Comparison of ENCODE assay signal across 24 cellular contexts in genomic region chr16:56029026-56029425, GRCh38.
"Had no signal": no experiment of that assay in that cellular context is flagged by ENCODE, and none has a peak within 500 bp of the region (broad histone marks: within the 10 kb centered on the region; RNA-seq: fewer than 3 reads in every experiment).

No MANE protein-coding gene starts in this region.

- H3K4me1 ChIP-seq: right atrium auricular region, tibial artery had no signal

- ATAC-seq: activated CD8-positive, alpha-beta memory T cell treated with anti-CD3 and anti-CD28 coated beads, Interleukin-2, amount 10 ng/mL, durations not matched to agents 7 days and 5 days; activated T-helper 17 cell treated with anti-CD3 and anti-CD28 coated beads, Interleukin-2, amount 50 U/mL, for 72 hours; effector memory CD8-positive, alpha-beta T cell; left cardiac atrium; natural killer cell; stimulated activated naive CD8-positive, alpha-beta T cell treated with anti-CD3 and anti-CD28 coated beads, Interleukin-15, Interleukin-2, amounts not matched to agents 100 U/mL and 50 U/mL, for 24 hours had no signal

- DNase-seq: activated B cell treated with CpG ODN at 0.5 μM for 24 hours; activated CD4-positive, alpha-beta memory T cell treated with anti-CD3 and anti-CD28 coated beads, Interleukin-2, amount 10 ng/mL, durations not matched to agents 7 days and 5 days; activated CD4-positive, alpha-beta T cell treated with anti-CD3 and anti-CD28 coated beads for 48 hours; activated CD8-positive, alpha-beta memory T cell treated with anti-CD3 and anti-CD28 coated beads, Interleukin-2, amount 10 ng/mL, durations not matched to agents 7 days and 5 days; activated naive CD4-positive, alpha-beta T cell; activated naive CD8-positive, alpha-beta T cell treated with anti-CD3 and anti-CD28 coated beads for 36 hours; amniotic stem cell; dermis blood vessel endothelial cell; effector memory CD8-positive, alpha-beta T cell; foreskin fibroblast; left cardiac atrium; mesenchymal stem cell; natural killer cell; nucleus accumbens; posterior cingulate gyrus; stimulated activated naive CD8-positive, alpha-beta T cell treated with anti-CD3 and anti-CD28 coated beads, Interleukin-15, Interleukin-2, amounts not matched to agents 100 U/mL and 50 U/mL, for 24 hours; substantia nigra; tibial artery had no signal

- H3K27ac ChIP-seq: cardiac muscle cell, epithelial cell of prostate, right atrium auricular region, skin epidermis, tibial artery had no signal

- H3K36me3 ChIP-seq: cardiac muscle cell, right atrium auricular region, tibial artery had no signal

- H3K27ac Mint-ChIP-seq: activated B cell treated with CpG ODN at 0.5 μM for 24 hours; activated CD4-positive, alpha-beta memory T cell treated with anti-CD3 and anti-CD28 coated beads, Interleukin-2, amount 10 ng/mL, durations not matched to agents 7 days and 5 days; activated CD8-positive, alpha-beta memory T cell treated with anti-CD3 and anti-CD28 coated beads, Interleukin-2, amount 10 ng/mL, durations not matched to agents 7 days and 5 days; activated naive CD8-positive, alpha-beta T cell treated with anti-CD3 and anti-CD28 coated beads for 36 hours; activated T-helper 17 cell treated with anti-CD3 and anti-CD28 coated beads, Interleukin-2, amount 50 U/mL, for 72 hours; effector memory CD8-positive, alpha-beta T cell; natural killer cell; T-helper 2 cell treated with Interferon-gamma antibody and Interleukin-4, amounts not matched to agents 5 μg/mL and 100 μg/mL, for 36 hours had no signal

- H3K9me3 ChIP-seq: right atrium auricular region, tibial artery had no signal

- H3K4me1 Mint-ChIP-seq: activated B cell treated with CpG ODN at 0.5 μM for 24 hours; activated CD4-positive, alpha-beta memory T cell treated with anti-CD3 and anti-CD28 coated beads, Interleukin-2, amount 10 ng/mL, durations not matched to agents 7 days and 5 days; activated CD8-positive, alpha-beta memory T cell treated with anti-CD3 and anti-CD28 coated beads, Interleukin-2, amount 10 ng/mL, durations not matched to agents 7 days and 5 days; activated naive CD8-positive, alpha-beta T cell treated with anti-CD3 and anti-CD28 coated beads for 36 hours; activated T-helper 17 cell treated with anti-CD3 and anti-CD28 coated beads, Interleukin-2, amount 50 U/mL, for 72 hours; natural killer cell had no signal

- H3K36me3 Mint-ChIP-seq: activated CD8-positive, alpha-beta memory T cell treated with anti-CD3 and anti-CD28 coated beads, Interleukin-2, amount 10 ng/mL, durations not matched to agents 7 days and 5 days; activated naive CD8-positive, alpha-beta T cell treated with anti-CD3 and anti-CD28 coated beads for 36 hours; natural killer cell had no signal

- H3K4me3 ChIP-seq: cardiac muscle cell, right atrium auricular region, skin epidermis, tibial artery had no signal

- H3K27me3 ChIP-seq: cardiac muscle cell, right atrium auricular region had no signal

- H3K9me3 Mint-ChIP-seq: activated B cell treated with CpG ODN at 0.5 μM for 24 hours; activated CD4-positive, alpha-beta memory T cell treated with anti-CD3 and anti-CD28 coated beads, Interleukin-2, amount 10 ng/mL, durations not matched to agents 7 days and 5 days; activated naive CD8-positive, alpha-beta T cell treated with anti-CD3 and anti-CD28 coated beads for 36 hours; activated T-helper 17 cell treated with anti-CD3 and anti-CD28 coated beads, Interleukin-2, amount 50 U/mL, for 72 hours; effector memory CD8-positive, alpha-beta T cell; natural killer cell; T-helper 2 cell treated with Interferon-gamma antibody and Interleukin-4, amounts not matched to agents 5 μg/mL and 100 μg/mL, for 36 hours had no signal

- H3K4me3 Mint-ChIP-seq: activated B cell treated with CpG ODN at 0.5 μM for 24 hours; activated CD4-positive, alpha-beta memory T cell treated with anti-CD3 and anti-CD28 coated beads, Interleukin-2, amount 10 ng/mL, durations not matched to agents 7 days and 5 days; activated CD8-positive, alpha-beta memory T cell treated with anti-CD3 and anti-CD28 coated beads, Interleukin-2, amount 10 ng/mL, durations not matched to agents 7 days and 5 days; activated naive CD8-positive, alpha-beta T cell treated with anti-CD3 and anti-CD28 coated beads for 36 hours; activated T-helper 17 cell treated with anti-CD3 and anti-CD28 coated beads, Interleukin-2, amount 50 U/mL, for 72 hours; effector memory CD8-positive, alpha-beta T cell; natural killer cell; T-helper 2 cell treated with Interferon-gamma antibody and Interleukin-4, amounts not matched to agents 5 μg/mL and 100 μg/mL, for 36 hours had no signal
